In the genomic region with DNA sequence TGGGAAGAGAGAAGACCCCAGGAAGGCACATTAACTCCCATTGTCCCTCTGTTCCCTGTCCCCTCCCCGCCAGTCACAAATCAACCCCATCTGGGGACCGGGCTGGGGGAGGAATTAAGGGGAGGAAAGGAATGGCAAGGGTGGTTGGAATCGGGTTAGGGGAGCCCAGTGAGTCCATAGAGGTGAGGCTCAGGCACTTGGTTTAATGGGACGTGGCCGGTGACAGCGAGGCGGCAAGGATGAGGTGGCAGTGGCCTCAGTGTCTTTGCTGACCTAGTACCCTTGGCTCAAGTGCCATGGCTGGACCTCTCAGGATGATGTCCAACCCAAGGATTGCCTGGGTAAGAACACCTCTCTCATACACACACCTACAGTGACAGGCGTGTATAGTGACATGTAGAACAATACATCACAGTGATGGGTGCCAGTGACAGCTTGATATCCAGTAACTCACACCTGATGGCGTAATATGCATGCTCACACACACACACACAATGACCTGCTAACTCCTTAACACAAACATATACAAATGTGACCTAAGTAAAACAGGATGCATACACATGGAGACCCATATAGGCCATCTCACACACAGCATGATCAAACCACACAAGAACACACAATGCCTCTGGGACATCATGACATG, we compare ENCODE assay signal across 8 cellular contexts. TPM values are rescaled to one million over a fixed set of nuclear protein-coding genes. Genes with fewer than 3 reads are reported as not detected.
DNase-seq lines count a peak whose midpoint lies in the region; ATAC-seq lines count a peak whose summit lies in the region.

No MANE protein-coding gene starts in this region.

- WGBS in iPS DF 6.9 (ENCODE audit: insufficient coverage, insufficient read length) = no CpG with 5 or more reads among the region's 9 CpGs

- no peak for ATAC-seq in stimulated activated naive CD8-positive, alpha-beta T cell treated with anti-CD3 and anti-CD28 coated beads, Interleukin-15, amount 100 ng/mL, for 72 hours
- ATAC-seq in HG03095 (IDR thresholded peaks at IDR 0.05; ENCODE audit: unreplicated experiment) (no peak), GM18519 (IDR thresholded peaks at IDR 0.05; ENCODE audit: low FRiP score, unreplicated experiment) (no peak)

- H3K4me1 Mint-ChIP-seq in activated T-helper 1 cell treated with anti-CD3 and anti-CD28 coated beads, Interleukin-12 subunit alpha, Interleukin-12 subunit beta, Interleukin-2, Interleukin-4 antibody, amounts not matched to agents 30 ng/mL and 10 ng/mL and 1 ng/mL, durations not matched to agents 14 hours and 24 hours and 36 hours (ENCODE audit: low read depth) = peaks cover 56% of the 10 kb centered on the region
- H3K4me1 Mint-ChIP-seq in stimulated activated naive CD8-positive, alpha-beta T cell treated with anti-CD3 and anti-CD28 coated beads, Interleukin-15, amount 100 ng/mL, for 72 hours = peaks cover 60% of the 10 kb centered on the region

- intact Hi-C loops in activated T-helper 1 cell treated with anti-CD3 and anti-CD28 coated beads, Interleukin-12 subunit alpha, Interleukin-12 subunit beta, Interleukin-2, Interleukin-4 antibody, amounts not matched to agents 30 ng/mL and 10 ng/mL and 1 ng/mL, durations not matched to agents 14 hours and 24 hours and 36 hours (cut with micrococcal nuclease) = loop anchor here (1.0 to 5.0 kb wide), 2 partner anchors 8 to 881 kb away; partner anchors contain the start of genes ARL3 and SFXN2

- no peaks in the 10 kb centered on the region for H3K27me3 Mint-ChIP-seq in activated T-helper 1 cell treated with anti-CD3 and anti-CD28 coated beads, Interleukin-12 subunit alpha, Interleukin-12 subunit beta, Interleukin-2, Interleukin-4 antibody, amounts not matched to agents 30 ng/mL and 10 ng/mL and 1 ng/mL, durations not matched to agents 14 hours and 24 hours and 36 hours (ENCODE audit: insufficient read depth)
- H3K27me3 Mint-ChIP-seq in stimulated activated naive CD8-positive, alpha-beta T cell treated with anti-CD3 and anti-CD28 coated beads, Interleukin-15, amount 100 ng/mL, for 72 hours = no peaks in the 10 kb centered on the region

- H3K4me3 Mint-ChIP-seq in activated T-helper 1 cell treated with anti-CD3 and anti-CD28 coated beads, Interleukin-12 subunit alpha, Interleukin-12 subunit beta, Interleukin-2, Interleukin-4 antibody, amounts not matched to agents 30 ng/mL and 10 ng/mL and 1 ng/mL, durations not matched to agents 14 hours and 24 hours and 36 hours = peak overlapping the region; percentile 79
- peak overlapping the region; percentile 88 to 92 for H3K4me3 Mint-ChIP-seq in stimulated activated naive CD8-positive, alpha-beta T cell treated with anti-CD3 and anti-CD28 coated beads, Interleukin-15, amount 100 ng/mL, for 72 hours

- H3K36me3 ChIP-seq in iPS DF 6.9 (ENCODE audit: control insufficient read depth, insufficient read depth, low read length) = no peaks in the 10 kb centered on the region

- DNase-seq in DMS53 (lab: John Stamatoyannopoulos, UW) = peak; percentile 55
- no peak for DNase-seq in DMS53 treated with DMSO at 0.1 percent for 48 hours (lab: John Stamatoyannopoulos, UW; ENCODE audit: unreplicated experiment)
- DNase-seq in activated T-helper 1 cell treated with anti-CD3 and anti-CD28 coated beads, Interleukin-12 subunit alpha, Interleukin-12 subunit beta, Interleukin-2, Interleukin-4 antibody, amounts not matched to agents 30 ng/mL and 10 ng/mL and 1 ng/mL, durations not matched to agents 14 hours and 24 hours and 36 hours (ENCODE audit: low spot score) = no peak
- DNase-seq in iPS DF 6.9 (ENCODE audit: low read depth, low spot score) = no peak
- no peak for DNase-seq in stimulated activated naive CD8-positive, alpha-beta T cell treated with anti-CD3 and anti-CD28 coated beads, Interleukin-15, amount 100 ng/mL, for 72 hours
- DNase-seq in SHP77 (lab: John Stamatoyannopoulos, UW) = no peak

- H3K4me1 ChIP-seq in iPS DF 6.9 (ENCODE audit: control insufficient read depth, insufficient read depth, low read length) = peaks cover 2% of the 10 kb centered on the region; the same call in 1 of the 2 replicates

- no peaks in the 10 kb centered on the region for H3K9me3 Mint-ChIP-seq in activated T-helper 1 cell treated with anti-CD3 and anti-CD28 coated beads, Interleukin-12 subunit alpha, Interleukin-12 subunit beta, Interleukin-2, Interleukin-4 antibody, amounts not matched to agents 30 ng/mL and 10 ng/mL and 1 ng/mL, durations not matched to agents 14 hours and 24 hours and 36 hours
- H3K9me3 Mint-ChIP-seq in stimulated activated naive CD8-positive, alpha-beta T cell treated with anti-CD3 and anti-CD28 coated beads, Interleukin-15, amount 100 ng/mL, for 72 hours = no peaks in the 10 kb centered on the region

- no peaks in the 10 kb centered on the region for H3K27me3 ChIP-seq in iPS DF 6.9 (ENCODE audit: control insufficient read depth, insufficient read depth, low read length)

- no peaks in the 10 kb centered on the region for H3K9me3 ChIP-seq in iPS DF 6.9 (ENCODE audit: control insufficient read depth, insufficient read depth, low read length)

- H3K36me3 Mint-ChIP-seq in activated T-helper 1 cell treated with anti-CD3 and anti-CD28 coated beads, Interleukin-12 subunit alpha, Interleukin-12 subunit beta, Interleukin-2, Interleukin-4 antibody, amounts not matched to agents 30 ng/mL and 10 ng/mL and 1 ng/mL, durations not matched to agents 14 hours and 24 hours and 36 hours (ENCODE audit: low read depth) = peaks cover 7% of the 10 kb centered on the region

- peak overlapping the region; percentile 94 for H3K27ac Mint-ChIP-seq in activated T-helper 1 cell treated with anti-CD3 and anti-CD28 coated beads, Interleukin-12 subunit alpha, Interleukin-12 subunit beta, Interleukin-2, Interleukin-4 antibody, amounts not matched to agents 30 ng/mL and 10 ng/mL and 1 ng/mL, durations not matched to agents 14 hours and 24 hours and 36 hours
- peak overlapping the region; percentile 95 to 99 for H3K27ac Mint-ChIP-seq in stimulated activated naive CD8-positive, alpha-beta T cell treated with anti-CD3 and anti-CD28 coated beads, Interleukin-15, amount 100 ng/mL, for 72 hours

- H3K27ac ChIP-seq in iPS DF 6.9 (ENCODE audit: low read length) = no peak overlapping the region

- H3K4me3 ChIP-seq in iPS DF 6.9 (ENCODE audit: low read length) = peak overlapping the region; percentile 36; the same call in 1 of the 2 replicates

RNA-seq across cellular contexts. Expression of gene KCNIP2, which starts 12.3 kb away (rescaled TPM):
- total RNA-seq in activated T-helper 1 cell treated with anti-CD3 and anti-CD28 coated beads, Interleukin-12 subunit alpha, Interleukin-12 subunit beta, Interleukin-2, Interleukin-4 antibody, amounts not matched to agents 30 ng/mL and 10 ng/mL and 1 ng/mL, durations not matched to agents 14 hours and 24 hours and 36 hours = 1.4 and 2.5 TPM in 2 replicates

RNA-seq across cellular contexts. Expression of gene OGA, which starts 13.0 kb away (rescaled TPM):
- total RNA-seq in activated T-helper 1 cell treated with anti-CD3 and anti-CD28 coated beads, Interleukin-12 subunit alpha, Interleukin-12 subunit beta, Interleukin-2, Interleukin-4 antibody, amounts not matched to agents 30 ng/mL and 10 ng/mL and 1 ng/mL, durations not matched to agents 14 hours and 24 hours and 36 hours = 113 and 117 TPM in 2 replicates

RNA-seq across cellular contexts. Expression of gene NPM3, which starts 48.0 kb away (rescaled TPM):
- 149 and 151 TPM in 2 replicates for total RNA-seq in activated T-helper 1 cell treated with anti-CD3 and anti-CD28 coated beads, Interleukin-12 subunit alpha, Interleukin-12 subunit beta, Interleukin-2, Interleukin-4 antibody, amounts not matched to agents 30 ng/mL and 10 ng/mL and 1 ng/mL, durations not matched to agents 14 hours and 24 hours and 36 hours

RNA-seq across cellular contexts. Expression of gene FGF8, which starts 55.4 kb away (rescaled TPM):
- not detected in 2 replicates for total RNA-seq in activated T-helper 1 cell treated with anti-CD3 and anti-CD28 coated beads, Interleukin-12 subunit alpha, Interleukin-12 subunit beta, Interleukin-2, Interleukin-4 antibody, amounts not matched to agents 30 ng/mL and 10 ng/mL and 1 ng/mL, durations not matched to agents 14 hours and 24 hours and 36 hours
